In genomic region chr2:222655406-222655747, GRCh38 we compare ENCODE assay signal across 8 cellular contexts. TPM values are rescaled to one million over a fixed set of nuclear protein-coding genes. Genes with fewer than 3 reads are reported as not detected.
DNase-seq lines count a peak whose midpoint lies in the region; ATAC-seq and TF ChIP-seq lines count a peak whose summit lies in the region.

No MANE protein-coding gene starts in this region.

- H3K9me3 ChIP-seq in testis = no peaks in the 10 kb centered on the region

- H3K4me3 ChIP-seq in astrocyte of the spinal cord (ENCODE audit: low read depth, low read length) (peak overlapping the region; percentile 99), testis (peak overlapping the region; percentile 88 to 91)

- no peaks in the 10 kb centered on the region for H3K36me3 ChIP-seq in testis (ENCODE audit: low read depth, missing control alignments)

- H3K27me3 ChIP-seq in testis = no peaks in the 10 kb centered on the region

- intact Hi-C loops in testis (cut with DNase I; ENCODE audit: low total_unique reads) = no loop called here

- TF ChIP-seq POLR2A in testis (IDR thresholded peaks at IDR 0.05) = no peak

- ATAC-seq in HG02798 (IDR thresholded peaks at IDR 0.05; ENCODE audit: poor library complexity, unreplicated experiment) = peak; percentile 2

- 0% methylated on average over 14 of the region's 14 CpGs for WGBS in testis, 2 donors

- in situ Hi-C loops in astrocyte of the spinal cord (cut with HindIII; ENCODE audit: low sequenced_read_pairs) = no loop called here

- H3K27ac ChIP-seq in testis = peak overlapping the region in 1 of 2 donors; percentile 96

- H3K4me1 ChIP-seq in testis = peaks cover 7% of the 10 kb centered on the region

- TF ChIP-seq CTCF in astrocyte of the spinal cord (IDR thresholded peaks at IDR 0.05; ENCODE audit: low read depth, low read length) (no peak), testis (IDR thresholded peaks at IDR 0.05) (no peak), GM20000 (IDR thresholded peaks at IDR 0.05; ENCODE audit: extremely low read depth, missing control alignments) (no peak)

- DNase-seq in SIG-M5 treated with dmso at 0.1 percent for 504 hours (lab: John Stamatoyannopoulos, UW; ENCODE audit: unreplicated experiment) (peak; percentile 45), SIG-M5 (lab: John Stamatoyannopoulos, UW) (no peak), NCI-H510A (lab: John Stamatoyannopoulos, UW) (peak; percentile 50), astrocyte of the spinal cord (ENCODE audit: low read depth, low spot score) (peak; percentile 33), left kidney (ENCODE audit: low read depth, low spot score) (peak; percentile 71), testis (no peak), GM20000 (ENCODE audit: low spot score) (no peak)

RNA-seq across cellular contexts. Expression of gene FARSB, which starts 0.5 kb away (rescaled TPM):
- total RNA-seq in testis = 10 to 100 TPM; 14.1 to 22.8 TPM
- 35.0 TPM for polyA plus RNA-seq in testis (ENCODE audit: insufficient read depth, low read depth, low replicate concordance)

RNA-seq across cellular contexts. Expression of gene MOGAT1, which starts 16.1 kb away (rescaled TPM):
- total RNA-seq in testis = not detected
- polyA plus RNA-seq in testis (ENCODE audit: insufficient read depth, low read depth, low replicate concordance) = not detected

Comparison
In these comparisons a context has a peak if more than half of its experiments do, and no peak if none do; other contexts are left out.
1. DNase-seq: peak in SIG-M5 treated with dmso at 0.1 percent for 504 hours (single experiment), NCI-H510A (single experiment), astrocyte of the spinal cord (single experiment) and left kidney (single experiment); none in SIG-M5 (single experiment), testis (single experiment) and GM20000 (single experiment).